ENCODE assay signal across 12 cellular contexts in genomic region chr1:171794085-171794484, GRCh38. TPM values are rescaled to one million over a fixed set of nuclear protein-coding genes. Genes with fewer than 3 reads are reported as not detected.
DNase-seq lines count a peak whose midpoint lies in the region; ATAC-seq, FAIRE-seq and TF ChIP-seq lines count a peak whose summit lies in the region.
"Had no signal": no experiment of that assay in that cellular context is flagged by ENCODE, and none has a peak within 500 bp of the region (broad histone marks: within the 10 kb centered on the region; RNA-seq: fewer than 3 reads in every experiment).

No MANE protein-coding gene starts in this region.

- no peaks in the 10 kb centered on the region for H3K4me1 ChIP-seq in mucosa of descending colon (ENCODE audit: low read depth)

- CTCF ChIA-PET in activated CD4-positive, alpha-beta memory T cell treated with anti-CD3 and anti-CD28 coated beads for 36 hours (lab: Charles Lee): interaction anchor here (0.7 to 1.1 kb wide), 2 partner anchors 190 to 480 kb away, joined by 4 to 5 read pairs; partner anchors contain the start of gene FMO4

- H3K4me3 Mint-ChIP-seq in activated CD4-positive, alpha-beta memory T cell treated with anti-CD3 and anti-CD28 coated beads for 36 hours: peak overlapping the region; percentile 22
- H3K4me3 Mint-ChIP-seq in CD14-positive monocyte: no peak overlapping the region
- H3K4me3 Mint-ChIP-seq: H9, neural crest cell had no signal

- peaks cover 22% of the 10 kb centered on the region for H3K4me1 Mint-ChIP-seq in activated CD4-positive, alpha-beta memory T cell treated with anti-CD3 and anti-CD28 coated beads for 36 hours (ENCODE audit: low read depth)
- H3K4me1 Mint-ChIP-seq in CD14-positive monocyte: no peaks in the 10 kb centered on the region
- H3K4me1 Mint-ChIP-seq: neural crest cell had no signal

- intact Hi-C loops in activated CD4-positive, alpha-beta memory T cell treated with anti-CD3 and anti-CD28 coated beads for 36 hours (cut with micrococcal nuclease): loop anchor here (1.0 to 5.0 kb wide), 2 partner anchors 13 to 83 kb away; partner anchors contain the start of gene METTL13
- intact Hi-C loops in CD14-positive monocyte (cut with micrococcal nuclease): no loop called here
- intact Hi-C loops in mucosa of descending colon (cut with DNase I, micrococcal nuclease): no loop called here

- peak; percentile 43 for DNase-seq in activated gamma-delta T cell treated with Interleukin-2 at 50 U/mL for 16 hours
- DNase-seq in activated gamma-delta T cell (lab: John Stamatoyannopoulos, UW): no peak
- peak; percentile 79 for DNase-seq in activated CD4-positive, alpha-beta memory T cell treated with anti-CD3 and anti-CD28 coated beads for 36 hours
- peak; percentile 13 for DNase-seq in fibroblast of villous mesenchyme (ENCODE audit: low read depth)
- peak; percentile 57 for DNase-seq in urothelium cell line (ENCODE audit: low spot score)
- DNase-seq in CD14-positive monocyte (ENCODE audit: low spot score): no peak
- no peak for DNase-seq in mucosa of descending colon
- DNase-seq: H9, NCI-H69 had no signal

- no peak for FAIRE-seq in urothelium cell line (lab: Jason Lieb, UNC)

- H3K4me3 ChIP-seq in fibroblast of villous mesenchyme (ENCODE audit: low read depth, low read length): no peak overlapping the region
- no peak overlapping the region for H3K4me3 ChIP-seq in mucosa of descending colon
- H3K4me3 ChIP-seq: coronary artery had no signal

- H3K9me3 Mint-ChIP-seq in activated CD4-positive, alpha-beta memory T cell treated with anti-CD3 and anti-CD28 coated beads for 36 hours: no peaks in the 10 kb centered on the region
- no peaks in the 10 kb centered on the region for H3K9me3 Mint-ChIP-seq in CD14-positive monocyte
- H3K9me3 Mint-ChIP-seq: H9, neural crest cell had no signal

- POLR2A ChIA-PET in activated CD4-positive, alpha-beta memory T cell treated with anti-CD3 and anti-CD28 coated beads for 36 hours (lab: Charles Lee): interaction anchor here (0.6 to 1.2 kb wide), 5 partner anchors 9 to 52 kb away, joined by 3 to 12 read pairs (median 3); partner anchors contain the start of gene VAMP4

- H3K27ac Mint-ChIP-seq in activated CD4-positive, alpha-beta memory T cell treated with anti-CD3 and anti-CD28 coated beads for 36 hours: peak overlapping the region; percentile 94
- peak overlapping the region in 1 of 7 donors; percentile 42 for H3K27ac Mint-ChIP-seq in CD14-positive monocyte
- H3K27ac Mint-ChIP-seq: H9 had no signal

- no peak for ATAC-seq in HG02870 (IDR thresholded peaks at IDR 0.05; ENCODE audit: unreplicated experiment)
- no peak for ATAC-seq in mucosa of descending colon

- H3K9me3 ChIP-seq in mucosa of descending colon: no peaks in the 10 kb centered on the region

- no peaks in the 10 kb centered on the region for H3K27me3 Mint-ChIP-seq in activated CD4-positive, alpha-beta memory T cell treated with anti-CD3 and anti-CD28 coated beads for 36 hours
- H3K27me3 Mint-ChIP-seq in CD14-positive monocyte (ENCODE audit: low read depth in 3 of 3): peaks cover 0 to 2% (median 0%) of the 10 kb centered on the region in 3 donors

- TF ChIP-seq CTCF in fibroblast of villous mesenchyme (IDR thresholded peaks at IDR 0.05; ENCODE audit: insufficient read depth, low read depth, low read length) (no peak), CD14-positive monocyte (IDR thresholded peaks at IDR 0.05) (no peak), mucosa of descending colon (IDR thresholded peaks at IDR 0.05) (no peak)

- peaks cover 60% of the 10 kb centered on the region for H3K36me3 Mint-ChIP-seq in activated CD4-positive, alpha-beta memory T cell treated with anti-CD3 and anti-CD28 coated beads for 36 hours
- H3K36me3 Mint-ChIP-seq in CD14-positive monocyte: peaks cover 82 to 96% of the 10 kb centered on the region in 2 donors

- peaks cover 6% of the 10 kb centered on the region for H3K36me3 ChIP-seq in mucosa of descending colon (ENCODE audit: low read depth)

RNA-seq across cellular contexts. Expression of gene METTL13, which starts 12.6 kb away (rescaled TPM):
- 10 to 100 TPM; 45.6 to 49.8 TPM for total RNA-seq in activated CD4-positive, alpha-beta memory T cell treated with anti-CD3 and anti-CD28 coated beads for 36 hours
- total RNA-seq in fibroblast of villous mesenchyme (11.9 and 13.0 TPM in 2 replicates), mucosa of descending colon (10 to 100 TPM; 25.4 to 28.0 (median 25.9) TPM)
- 10 to 100 TPM; 16.0 to 18.5 TPM for polyA plus RNA-seq in CD14-positive monocyte

RNA-seq across cellular contexts. Expression of gene DNM3, which starts 47.2 kb away (rescaled TPM):
- 1 to 10 TPM in 1 of 2 experiments, under 1 TPM in 1; 0.93 to 1.2 TPM for total RNA-seq in activated CD4-positive, alpha-beta memory T cell treated with anti-CD3 and anti-CD28 coated beads for 36 hours
- total RNA-seq in fibroblast of villous mesenchyme: 1.9 and 2.2 TPM in 2 replicates
- polyA plus RNA-seq in CD14-positive monocyte: not detected
- 1 to 10 TPM; 1.4 to 6.4 (median 2.1) TPM for total RNA-seq in mucosa of descending colon

RNA-seq across cellular contexts. Expression of gene VAMP4, which starts 52.2 kb away (rescaled TPM):
- 10 to 100 TPM; 13.2 to 14.2 TPM for total RNA-seq in activated CD4-positive, alpha-beta memory T cell treated with anti-CD3 and anti-CD28 coated beads for 36 hours
- 7.3 and 7.7 TPM in 2 replicates for total RNA-seq in fibroblast of villous mesenchyme
- polyA plus RNA-seq in CD14-positive monocyte: 10 to 100 TPM; 18.8 to 19.5 TPM
- 10 to 100 TPM in 2 of 3 donors, 1 to 10 TPM in 1; 9.3 to 15.0 (median 11.1) TPM for total RNA-seq in mucosa of descending colon

Comparison
In these comparisons a context has a peak if more than half of its experiments do, and no peak if none do; other contexts are left out.
1. DNase-seq: peak in activated gamma-delta T cell treated with Interleukin-2 at 50 U/mL for 16 hours (single experiment), activated CD4-positive, alpha-beta memory T cell treated with anti-CD3 and anti-CD28 coated beads for 36 hours (single experiment), fibroblast of villous mesenchyme (single experiment) and urothelium cell line (single experiment); none in activated gamma-delta T cell (single experiment), CD14-positive monocyte (single experiment) and mucosa of descending colon (0 of 3).